In the genomic region with DNA sequence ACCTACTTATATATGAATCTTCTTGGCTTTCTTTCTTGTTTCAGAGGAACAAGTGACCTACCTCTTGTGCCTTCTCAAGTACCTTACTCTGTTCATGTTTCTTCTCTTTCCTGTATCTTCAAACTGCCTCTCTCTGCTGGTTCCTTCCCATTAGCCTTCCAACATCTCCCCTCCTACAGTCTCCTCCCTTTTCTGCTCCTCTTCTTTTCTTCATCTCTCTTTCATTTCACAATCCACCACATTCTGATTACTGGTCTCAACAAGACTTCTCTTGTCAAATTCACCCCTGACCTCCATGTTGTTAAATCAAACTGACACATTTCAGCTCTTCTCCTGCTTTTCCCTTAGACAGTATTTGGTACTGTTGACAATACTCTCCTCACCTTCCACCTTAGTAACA, we compare ENCODE assay signal across 14 cellular contexts.
DNase-seq lines count a peak whose midpoint lies in the region; ATAC-seq, FAIRE-seq and TF ChIP-seq lines count a peak whose summit lies in the region.
"Had no signal": no experiment of that assay in that cellular context is flagged by ENCODE, and none has a peak within 500 bp of the region (broad histone marks: within the 10 kb centered on the region; RNA-seq: fewer than 3 reads in every experiment).

No MANE protein-coding gene starts in this region.

- CTCF ChIA-PET in HepG2 (lab: Yijun Ruan, JAX; ENCODE audit: low intra/inter-chr PET ratio, low total read pairs), result no interaction called here

- no peak overlapping the region for H2AFZ ChIP-seq in HepG2 (ENCODE audit: low read length)
- no peak overlapping the region for H2AFZ ChIP-seq in MM.1S (ENCODE audit: low read length)

- TF ChIP-seq RAD21 in HepG2 (CRISPR knock-in tag; IDR thresholded peaks at IDR 0.05), result no peak

- H3K9me2 ChIP-seq in MM.1S (replicated peaks; ENCODE audit: insufficient read depth, low read length), result no peaks in the 10 kb centered on the region

- H3K27me3 ChIP-seq in HepG2 (ENCODE audit: control insufficient read depth in 1 of 2, insufficient read depth in 2 of 2, low read length in 2 of 2), result no peaks in the 10 kb centered on the region
- no peaks in the 10 kb centered on the region for H3K27me3 ChIP-seq in right lobe of liver
- H3K27me3 ChIP-seq in left ventricle myocardium inferior (ENCODE audit: low read depth), result no peaks in the 10 kb centered on the region
- no peaks in the 10 kb centered on the region for H3K27me3 ChIP-seq in MM.1S (replicated peaks; ENCODE audit: insufficient read depth, low read length)
- H3K27me3 ChIP-seq: BE2C had no signal

- no peak for TF ChIP-seq CTCF in HepG2 (CRISPR knock-in tag; IDR thresholded peaks at IDR 0.05)
- TF ChIP-seq CTCF in right lobe of liver (IDR thresholded peaks at IDR 0.05), result no peak
- TF ChIP-seq CTCF in left ventricle myocardium inferior (IDR thresholded peaks at IDR 0.05; ENCODE audit: borderline replicate concordance), result no peak
- no peak for TF ChIP-seq CTCF in MM.1S (IDR thresholded peaks at IDR 0.05; ENCODE audit: low read length)

- TF ChIP-seq EP300 in HepG2 (IDR thresholded peaks at IDR 0.05; ENCODE audit: low read depth in 2 of 2, low read length in 2 of 2) (no peak), HepG2 (CRISPR knock-in tag; IDR thresholded peaks at IDR 0.05; ENCODE audit: borderline replicate concordance) (no peak)

- H3K9me3 ChIP-seq in HepG2 (ENCODE audit: low read length) (peaks cover 3% of the 10 kb centered on the region; the same call in 1 of the 2 replicates), right lobe of liver (no peaks in the 10 kb centered on the region), left ventricle myocardium inferior (replicated peaks) (no peaks in the 10 kb centered on the region), MM.1S (replicated peaks; ENCODE audit: insufficient read depth, low read length) (no peaks in the 10 kb centered on the region)
- H3K9me3 ChIP-seq: BE2C, HAP-1 had no signal

- no peak overlapping the region for H3K4me2 ChIP-seq in HepG2 (ENCODE audit: low read depth, low read length)
- H3K4me2 ChIP-seq in MM.1S (ENCODE audit: low read depth, low read length), result no peak overlapping the region

- H3K9ac ChIP-seq in HepG2 (ENCODE audit: insufficient read depth, low read depth, low read length) (no peak overlapping the region), MM.1S (ENCODE audit: low read length) (no peak overlapping the region)

- intact Hi-C loops in HepG2 (cut with micrococcal nuclease; ENCODE audit: unreplicated experiment), result no loop called here
- intact Hi-C loops in right lobe of liver (cut with DNase I), result no loop called here
- intact Hi-C loops in left ventricle myocardium inferior (cut with micrococcal nuclease), result no loop called here

- no peak for TF ChIP-seq POLR2A in HepG2 (IDR thresholded peaks at IDR 0.05; ENCODE audit: insufficient read depth in 1 of 2, low read depth in 2 of 2, low read length in 2 of 2)
- TF ChIP-seq POLR2A in right lobe of liver (IDR thresholded peaks at IDR 0.05), result no peak

- H3K36me3 ChIP-seq in HepG2 (replicated peaks in 1 of 2; ENCODE audit: control insufficient read depth in 1 of 2, insufficient read depth in 2 of 2, low read length in 2 of 2), result no peaks in the 10 kb centered on the region
- no peaks in the 10 kb centered on the region for H3K36me3 ChIP-seq in right lobe of liver
- no peaks in the 10 kb centered on the region for H3K36me3 ChIP-seq in left ventricle myocardium inferior
- no peaks in the 10 kb centered on the region for H3K36me3 ChIP-seq in MM.1S (replicated peaks; ENCODE audit: insufficient read depth, low read length)
- H3K36me3 ChIP-seq: BE2C, HAP-1 had no signal

- H3K79me2 ChIP-seq in HepG2 (ENCODE audit: insufficient read depth, low read length) (no peaks in the 10 kb centered on the region), MM.1S (ENCODE audit: low read length) (no peaks in the 10 kb centered on the region)

- POLR2A ChIA-PET in HepG2 (lab: Yijun Ruan, JAX), result no interaction called here

- no peak for DNase-seq in HepG2 (ENCODE audit: low spot score)
- no peak for DNase-seq in right lobe of liver
- no peak for DNase-seq in caudate nucleus (lab: John Stamatoyannopoulos, UW)
- DNase-seq in substantia nigra (lab: John Stamatoyannopoulos, UW), result no peak
- no peak for DNase-seq in left ventricle myocardium inferior
- DNase-seq in MM.1S, result no peak
- DNase-seq: ACHN; BE2C; C1 segment of cervical spinal cord; CD4-positive, CD25-positive, alpha-beta regulatory T cell; DMS153; DMS79; GF-D8 had no signal

- H3F3A ChIP-seq in MM.1S (ENCODE audit: insufficient read depth, low read length), result no peaks in the 10 kb centered on the region

- in situ Hi-C loops in HepG2 (cut with HindIII; ENCODE audit: extremely low pct_ligation_motif_present, low pct_unique_long_range_greater_than_20kb), result no loop called here

- ATAC-seq in HepG2 (no peak), right lobe of liver (no peak)

- H3K4me1 ChIP-seq in HepG2 (ENCODE audit: insufficient read depth, low read length), result no peaks in the 10 kb centered on the region
- H3K4me1 ChIP-seq in right lobe of liver, result no peaks in the 10 kb centered on the region
- no peaks in the 10 kb centered on the region for H3K4me1 ChIP-seq in left ventricle myocardium inferior
- H3K4me1 ChIP-seq in MM.1S (ENCODE audit: low read length), result no peaks in the 10 kb centered on the region
- H3K4me1 ChIP-seq: BE2C, HAP-1 had no signal

- H4K20me1 ChIP-seq in HepG2 (ENCODE audit: insufficient read depth, low read length), result no peaks in the 10 kb centered on the region
- H4K20me1 ChIP-seq in MM.1S (ENCODE audit: insufficient read depth, low read length), result no peaks in the 10 kb centered on the region

- H3K4me3 ChIP-seq in HepG2 (replicated peaks in 1 of 3; ENCODE audit: insufficient read depth in 1 of 3, low read depth in 2 of 3, low read length in 3 of 3) (no peak overlapping the region), right lobe of liver (no peak overlapping the region), left ventricle myocardium inferior (no peak overlapping the region), MM.1S (ENCODE audit: low read length) (no peak overlapping the region)
- H3K4me3 ChIP-seq: HAP-1 had no signal

- H3K27ac ChIP-seq in HepG2 (ENCODE audit: extremely low read length, insufficient read depth, low read length), result no peak overlapping the region
- H3K27ac ChIP-seq in right lobe of liver, result no peak overlapping the region
- H3K27ac ChIP-seq in caudate nucleus (ENCODE audit: low read depth, low read length), result peak overlapping the region; percentile 20
- peak overlapping the region; percentile 44 for H3K27ac ChIP-seq in substantia nigra (ENCODE audit: low read depth, low read length, poor library complexity, severe bottlenecking)
- H3K27ac ChIP-seq in left ventricle myocardium inferior (replicated peaks), result no peak overlapping the region
- H3K27ac ChIP-seq in MM.1S (ENCODE audit: low read length), result no peak overlapping the region

- no TSS peak for BruUV-seq in HepG2 (replicated peaks; lab: Mats Ljungman, UMichigan)

- FAIRE-seq in HepG2 (lab: Jason Lieb, UNC), result no peak

TF ChIP-seq in HepG2, 621 proteins besides CTCF, POLR2A, EP300 and RAD21:
- peak; percentile 92 for TF ChIP-seq ZNF282 (IDR thresholded peaks at IDR 0.05; ENCODE audit: partially characterized antibody)
- peak; percentile 20; the same call in 1 of the 2 replicates for TF ChIP-seq RAD51 (IDR thresholded peaks at IDR 0.05; ENCODE audit: borderline replicate concordance)
- TF ChIP-seq KLF11 (CRISPR knock-in tag; IDR thresholded peaks at IDR 0.05), result no peak
- TF ChIP-seq ZNF564 (CRISPR knock-in tag; IDR thresholded peaks at IDR 0.05), result no peak
- no peak for TF ChIP-seq POLR2AphosphoS2 (IDR thresholded peaks at IDR 0.05; ENCODE audit: low read depth, low read length)
- no peak for TF ChIP-seq TCF7L2 (IDR thresholded peaks at IDR 0.05; ENCODE audit: low read depth, low read length)
- peak; percentile 90 for TF ChIP-seq PHB2 (IDR thresholded peaks at IDR 0.05; ENCODE audit: partially characterized antibody)
- TF ChIP-seq ZNF24 (IDR thresholded peaks at IDR 0.05), result no peak
- no peak for TF ChIP-seq SYNCRIP (IDR thresholded peaks at IDR 0.05; ENCODE audit: insufficient read depth, low read depth, low read length)
- TF ChIP-seq LCORL (IDR thresholded peaks at IDR 0.05), result peak; percentile 59
- TF ChIP-seq LCORL (CRISPR knock-in tag; IDR thresholded peaks at IDR 0.05), result no peak
- TF ChIP-seq FOXK2 (IDR thresholded peaks at IDR 0.05), result peak; percentile 37; the same call in 1 of the 2 replicates
- peak; percentile 88; the same call in 1 of the 2 replicates for TF ChIP-seq PLRG1 (conservative IDR thresholded peaks at IDR 0.05)
- TF ChIP-seq FOXA1 (IDR thresholded peaks at IDR 0.05), result 0 out of 2 replicates have a peak, but pooled peaks have one; percentile 36
- no peak for TF ChIP-seq FOXA1 (CRISPR knock-in tag; IDR thresholded peaks at IDR 0.05)
- 0 out of 2 replicates have a peak, but pooled peaks have one; percentile 66 for TF ChIP-seq NONO (IDR thresholded peaks at IDR 0.05)
- TF ChIP-seq NONO (CRISPR knock-in tag; conservative IDR thresholded peaks at IDR 0.05), result no peak
- no peak for TF ChIP-seq DNMT3B (CRISPR knock-in tag; conservative IDR thresholded peaks at IDR 0.05)
TF ChIP-seq in HepG2: peak in this region for 8.

Comparison
In these comparisons a context has a peak if more than half of its experiments do, and no peak if none do; other contexts are left out.
1. H3K27ac ChIP-seq: peak in caudate nucleus (single experiment) and substantia nigra (single experiment); none in HepG2 (single experiment), right lobe of liver (0 of 3), left ventricle myocardium inferior (single experiment) and MM.1S (single experiment).